Comparison of ENCODE assay signal across 14 cellular contexts in the genomic region with DNA sequence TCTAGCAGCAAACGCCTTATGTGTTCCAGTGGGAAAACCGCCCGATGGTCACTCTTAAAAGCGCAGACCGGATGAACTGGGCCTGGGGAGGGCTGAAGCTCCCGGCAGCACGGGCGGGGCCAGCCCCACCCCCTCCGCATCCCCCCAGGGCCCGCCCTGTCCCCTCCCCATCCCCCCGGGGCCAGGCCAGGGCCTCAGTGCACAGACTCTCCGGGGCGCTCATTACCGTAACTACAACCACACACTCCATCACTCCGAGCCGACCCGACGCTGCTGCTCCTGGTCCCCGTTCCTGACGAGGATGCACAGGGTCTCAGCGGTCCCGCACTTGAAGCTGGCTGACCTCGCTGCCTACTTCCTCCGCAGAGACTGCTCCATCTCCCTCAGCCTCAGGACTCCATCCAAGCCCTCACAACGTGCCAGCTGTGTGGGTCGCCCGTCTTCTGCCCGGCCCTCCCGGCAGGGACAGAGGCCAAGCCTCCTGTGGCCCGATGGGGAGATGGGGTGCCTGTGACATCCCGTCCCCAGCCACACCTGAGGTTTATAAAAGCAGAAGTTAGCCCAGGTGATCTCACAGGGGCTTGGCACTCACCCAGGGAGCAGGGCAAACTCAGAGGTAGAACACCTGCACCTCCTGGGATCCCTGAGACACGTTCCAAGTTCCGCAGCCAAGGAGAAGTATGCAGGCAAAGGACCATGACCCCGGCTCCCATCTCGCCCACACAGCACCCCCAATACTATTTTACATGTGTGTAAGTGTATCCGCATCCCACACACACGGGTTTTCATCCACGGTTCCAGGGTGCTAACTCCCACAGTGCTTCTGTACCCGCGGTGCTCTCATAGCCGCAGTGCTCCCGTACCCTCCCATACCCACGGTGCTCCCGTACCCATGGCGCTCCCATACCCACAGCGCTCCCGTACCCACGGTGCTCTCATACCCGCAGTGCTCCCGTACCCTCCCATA. TPM values are rescaled to one million over a fixed set of nuclear protein-coding genes. Genes with fewer than 3 reads are reported as not detected.
DNase-seq lines count a peak whose midpoint lies in the region; ATAC-seq and TF ChIP-seq lines count a peak whose summit lies in the region.
"Had no signal": no experiment of that assay in that cellular context is flagged by ENCODE, and none has a peak within 500 bp of the region (broad histone marks: within the 10 kb centered on the region; RNA-seq: fewer than 3 reads in every experiment).

No MANE protein-coding gene starts in this region.

- CTCF ChIA-PET in activated CD4-positive, alpha-beta T cell treated with anti-CD3 and anti-CD28 coated beads, Interleukin-2, amount 10 ng/mL, durations not matched to agents 7 days and 5 days (lab: Charles Lee), result interaction anchor here (1.1 kb wide), 1 partner anchor 14 kb away, joined by 3 read pairs; no protein-coding TSS in a partner anchor
- CTCF ChIA-PET in WTC11 (lab: Charles Lee), result interaction anchor here (1.1 kb wide), 1 partner anchor 38 kb away, joined by 3 read pairs; no protein-coding TSS in a partner anchor

- peak; percentile 6 for DNase-seq in activated CD4-positive, alpha-beta T cell treated with anti-CD3 and anti-CD28 coated beads for 1 hour
- DNase-seq in activated CD4-positive, alpha-beta T cell treated with anti-CD3 and anti-CD28 coated beads, Interleukin-2, amount 10 ng/mL, durations not matched to agents 7 days and 5 days, result no peak
- no peak for DNase-seq in WTC11 (ENCODE audit: low spot score)
- DNase-seq in iPS-NIHi11 (ENCODE audit: low spot score), result peak; percentile 59
- peak; percentile 20 for DNase-seq in stimulated activated CD8-positive, alpha-beta memory T cell treated with anti-CD3 and anti-CD28 coated beads, Interleukin-4, amount 100 ng/mL, for 48 hours
- DNase-seq in stimulated activated CD4-positive, alpha-beta T cell treated with anti-CD3 and anti-CD28 coated beads, Interleukin-12 subunit alpha, Interleukin-12 subunit beta, amount 100 ng/mL, for 4 hours, result no peak
- DNase-seq: CD4-positive, alpha-beta memory T cell; NCI-H2081 treated with DMSO at 0.1 percent for 48 hours; NCI-H774; stimulated activated CD4-positive, alpha-beta T cell treated with anti-CD3 and anti-CD28 coated beads, Interleukin-1b, Interleukin-23, amount 100 ng/mL, for 48 hours had no signal

- peaks cover 44% of the 10 kb centered on the region for H3K36me3 Mint-ChIP-seq in activated CD4-positive, alpha-beta T cell treated with anti-CD3 and anti-CD28 coated beads, Interleukin-2, amount 10 ng/mL, durations not matched to agents 7 days and 5 days (ENCODE audit: low read depth)
- H3K36me3 Mint-ChIP-seq in WTC11, result peaks cover 5% of the 10 kb centered on the region; the same call in 1 of the 2 replicates

- TF ChIP-seq CTCF in WTC11 (IDR thresholded peaks at IDR 0.05), result no peak

- H3K9me3 Mint-ChIP-seq in activated CD4-positive, alpha-beta T cell treated with anti-CD3 and anti-CD28 coated beads, Interleukin-2, amount 10 ng/mL, durations not matched to agents 7 days and 5 days, result peaks cover 7% of the 10 kb centered on the region
- no peaks in the 10 kb centered on the region for H3K9me3 Mint-ChIP-seq in WTC11
- H3K9me3 Mint-ChIP-seq: activated naive CD4-positive, alpha-beta T cell treated with anti-CD3 and anti-CD28 coated beads, Interleukin-2, amount 50 U/mL, for 72 hours; CD4-positive, alpha-beta memory T cell had no signal

- ATAC-seq in WTC11, result peak; percentile 53
- ATAC-seq in GM21423 (IDR thresholded peaks at IDR 0.05; ENCODE audit: unreplicated experiment), result no peak
- ATAC-seq in HG03342 (IDR thresholded peaks at IDR 0.05; ENCODE audit: unreplicated experiment), result no peak

- no peak overlapping the region for H3K4me3 Mint-ChIP-seq in activated CD4-positive, alpha-beta T cell treated with anti-CD3 and anti-CD28 coated beads, Interleukin-2, amount 10 ng/mL, durations not matched to agents 7 days and 5 days
- H3K4me3 Mint-ChIP-seq in WTC11, result no peak overlapping the region
- H3K4me3 Mint-ChIP-seq: CD4-positive, alpha-beta memory T cell had no signal

- no peak overlapping the region for H3K27ac Mint-ChIP-seq in activated CD4-positive, alpha-beta T cell treated with anti-CD3 and anti-CD28 coated beads, Interleukin-2, amount 10 ng/mL, durations not matched to agents 7 days and 5 days
- H3K27ac Mint-ChIP-seq in WTC11, result no peak overlapping the region

- no peaks in the 10 kb centered on the region for H3K27me3 Mint-ChIP-seq in activated CD4-positive, alpha-beta T cell treated with anti-CD3 and anti-CD28 coated beads, Interleukin-2, amount 10 ng/mL, durations not matched to agents 7 days and 5 days
- H3K27me3 Mint-ChIP-seq in WTC11 (ENCODE audit: low read depth), result no peaks in the 10 kb centered on the region
- H3K27me3 Mint-ChIP-seq: CD4-positive, alpha-beta memory T cell had no signal

- POLR2A ChIA-PET in activated CD4-positive, alpha-beta T cell treated with anti-CD3 and anti-CD28 coated beads, Interleukin-2, amount 10 ng/mL, durations not matched to agents 7 days and 5 days (lab: Charles Lee), result no interaction called here
- POLR2A ChIA-PET in WTC11 (lab: Charles Lee), result no interaction called here

- H3K4me1 Mint-ChIP-seq in activated CD4-positive, alpha-beta T cell treated with anti-CD3 and anti-CD28 coated beads, Interleukin-2, amount 10 ng/mL, durations not matched to agents 7 days and 5 days, result peaks cover 32% of the 10 kb centered on the region
- peaks cover 16% of the 10 kb centered on the region for H3K4me1 Mint-ChIP-seq in WTC11

TF ChIP-seq in WTC11, 78 proteins besides CTCF, POLR2A, EP300 and RAD21 (continues in another document):
- TF ChIP-seq, protein P1, sequence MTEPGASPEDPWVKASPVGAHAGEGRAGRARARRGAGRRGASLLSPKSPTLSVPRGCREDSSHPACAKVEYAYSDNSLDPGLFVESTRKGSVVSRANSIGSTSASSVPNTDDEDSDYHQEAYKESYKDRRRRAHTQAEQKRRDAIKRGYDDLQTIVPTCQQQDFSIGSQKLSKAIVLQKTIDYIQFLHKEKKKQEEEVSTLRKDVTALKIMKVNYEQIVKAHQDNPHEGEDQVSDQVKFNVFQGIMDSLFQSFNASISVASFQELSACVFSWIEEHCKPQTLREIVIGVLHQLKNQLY (CRISPR knock-in tag; IDR thresholded peaks at IDR 0.05), result no peak
- no peak for TF ChIP-seq JAZF1 (CRISPR knock-in tag; IDR thresholded peaks at IDR 0.05)
- TF ChIP-seq SMAD4 (CRISPR knock-in tag; IDR thresholded peaks at IDR 0.05), result no peak
- TF ChIP-seq, protein P2, sequence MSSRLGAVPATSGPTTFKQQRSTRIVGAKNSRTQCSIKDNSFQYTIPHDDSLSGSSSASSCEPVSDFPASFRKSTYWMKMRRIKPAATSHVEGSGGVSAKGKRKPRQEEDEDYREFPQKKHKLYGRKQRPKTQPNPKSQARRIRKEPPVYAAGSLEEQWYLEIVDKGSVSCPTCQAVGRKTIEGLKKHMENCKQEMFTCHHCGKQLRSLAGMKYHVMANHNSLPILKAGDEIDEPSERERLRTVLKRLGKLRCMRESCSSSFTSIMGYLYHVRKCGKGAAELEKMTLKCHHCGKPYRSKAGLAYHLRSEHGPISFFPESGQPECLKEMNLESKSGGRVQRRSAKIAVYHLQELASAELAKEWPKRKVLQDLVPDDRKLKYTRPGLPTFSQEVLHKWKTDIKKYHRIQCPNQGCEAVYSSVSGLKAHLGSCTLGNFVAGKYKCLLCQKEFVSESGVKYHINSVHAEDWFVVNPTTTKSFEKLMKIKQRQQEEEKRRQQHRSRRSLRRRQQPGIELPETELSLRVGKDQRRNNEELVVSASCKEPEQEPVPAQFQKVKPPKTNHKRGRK (CRISPR knock-in tag; IDR thresholded peaks at IDR 0.05; ENCODE audit: borderline replicate concordance), result no peak
- TF ChIP-seq ZNF396 (CRISPR knock-in tag; IDR thresholded peaks at IDR 0.05; ENCODE audit: borderline replicate concordance), result no peak
- TF ChIP-seq ZNF138 (CRISPR knock-in tag; conservative IDR thresholded peaks at IDR 0.05), result no peak
- no peak for TF ChIP-seq ZBTB21 (CRISPR knock-in tag; IDR thresholded peaks at IDR 0.05; ENCODE audit: borderline replicate concordance)
- no peak for TF ChIP-seq JUN (CRISPR knock-in tag; IDR thresholded peaks at IDR 0.05)
- TF ChIP-seq ETV6 (CRISPR knock-in tag; IDR thresholded peaks at IDR 0.05), result no peak
- no peak for TF ChIP-seq EMX1 (CRISPR knock-in tag; IDR thresholded peaks at IDR 0.05)
- TF ChIP-seq HMGA2 (CRISPR knock-in tag; IDR thresholded peaks at IDR 0.05), result no peak
- TF ChIP-seq, protein P3, sequence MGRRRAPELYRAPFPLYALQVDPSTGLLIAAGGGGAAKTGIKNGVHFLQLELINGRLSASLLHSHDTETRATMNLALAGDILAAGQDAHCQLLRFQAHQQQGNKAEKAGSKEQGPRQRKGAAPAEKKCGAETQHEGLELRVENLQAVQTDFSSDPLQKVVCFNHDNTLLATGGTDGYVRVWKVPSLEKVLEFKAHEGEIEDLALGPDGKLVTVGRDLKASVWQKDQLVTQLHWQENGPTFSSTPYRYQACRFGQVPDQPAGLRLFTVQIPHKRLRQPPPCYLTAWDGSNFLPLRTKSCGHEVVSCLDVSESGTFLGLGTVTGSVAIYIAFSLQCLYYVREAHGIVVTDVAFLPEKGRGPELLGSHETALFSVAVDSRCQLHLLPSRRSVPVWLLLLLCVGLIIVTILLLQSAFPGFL (CRISPR knock-in tag; IDR thresholded peaks at IDR 0.05; ENCODE audit: borderline replicate concordance), result no peak
- TF ChIP-seq ELF4 (CRISPR knock-in tag; IDR thresholded peaks at IDR 0.05; ENCODE audit: low read depth), result no peak
- no peak for TF ChIP-seq FOXK1 (CRISPR knock-in tag; IDR thresholded peaks at IDR 0.05)

RNA-seq across cellular contexts. Expression of a gene that starts 36.0 kb away (rescaled TPM):
- 10 to 100 TPM; 28.3 to 34.6 TPM for total RNA-seq in activated CD4-positive, alpha-beta T cell treated with anti-CD3 and anti-CD28 coated beads, Interleukin-2, amount 10 ng/mL, durations not matched to agents 7 days and 5 days
- total RNA-seq in WTC11 (2021), result 15.1 to 20.9 TPM (median 18.6 TPM) in 3 replicates

RNA-seq across cellular contexts. Expression of a gene that starts 49.0 kb away (rescaled TPM):
- 10 to 100 TPM in 1 of 2 experiments, 1 to 10 TPM in 1; 7.2 to 11.5 TPM for total RNA-seq in activated CD4-positive, alpha-beta T cell treated with anti-CD3 and anti-CD28 coated beads, Interleukin-2, amount 10 ng/mL, durations not matched to agents 7 days and 5 days
- 1.4 to 1.7 TPM (median 1.6 TPM) in 3 replicates for total RNA-seq in WTC11 (2021)
- total RNA-seq: myocyte had no signal

Comparison
In these comparisons a context has a peak if more than half of its experiments do, and no peak if none do; other contexts are left out.
1. DNase-seq: peak in activated CD4-positive, alpha-beta T cell treated with anti-CD3 and anti-CD28 coated beads for 1 hour (single experiment), iPS-NIHi11 (single experiment) and stimulated activated CD8-positive, alpha-beta memory T cell treated with anti-CD3 and anti-CD28 coated beads, Interleukin-4, amount 100 ng/mL, for 48 hours (single experiment); none in activated CD4-positive, alpha-beta T cell treated with anti-CD3 and anti-CD28 coated beads, Interleukin-2, amount 10 ng/mL, durations not matched to agents 7 days and 5 days (single experiment), WTC11 (single experiment) and stimulated activated CD4-positive, alpha-beta T cell treated with anti-CD3 and anti-CD28 coated beads, Interleukin-12 subunit alpha, Interleukin-12 subunit beta, amount 100 ng/mL, for 4 hours (single experiment).